In the genomic region with DNA sequence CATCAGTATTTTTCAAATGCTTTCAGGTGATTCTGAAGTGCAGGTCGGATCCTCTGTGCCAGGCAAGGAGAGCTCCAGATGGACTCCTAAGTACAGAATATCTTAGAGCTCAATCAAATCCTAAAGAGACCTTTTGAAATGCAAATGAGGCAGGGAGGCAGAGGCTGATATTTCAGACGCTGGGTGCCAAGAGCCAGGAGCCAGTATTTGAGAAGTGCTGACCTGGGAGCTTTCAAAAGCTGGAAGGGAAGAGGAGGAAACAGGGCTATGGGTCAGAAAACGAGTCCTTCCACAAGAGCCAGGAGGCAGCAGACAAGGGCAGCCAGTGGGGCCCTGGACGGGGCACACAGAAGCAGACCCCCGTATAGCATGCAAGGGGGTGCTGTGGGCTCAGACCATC, we compare ENCODE assay signal across 13 cellular contexts. TPM values are rescaled to one million over a fixed set of nuclear protein-coding genes. Genes with fewer than 3 reads are reported as not detected.
DNase-seq lines count a peak whose midpoint lies in the region; ATAC-seq and TF ChIP-seq lines count a peak whose summit lies in the region.
"Had no signal": no experiment of that assay in that cellular context is flagged by ENCODE, and none has a peak within 500 bp of the region (broad histone marks: within the 10 kb centered on the region; RNA-seq: fewer than 3 reads in every experiment).

No MANE protein-coding gene starts in this region.

- peak overlapping the region; percentile 89 for H3K27ac Mint-ChIP-seq in mesothelial cell of epicardium
- H3K27ac Mint-ChIP-seq: activated CD8-positive, alpha-beta T cell treated with anti-CD3 and anti-CD28 coated beads for 36 hours had no signal

- no peaks in the 10 kb centered on the region for H4K20me1 ChIP-seq in KMS-11 (ENCODE audit: insufficient read depth)

- H3K27me3 ChIP-seq in KMS-11 (ENCODE audit: insufficient read depth, low read depth) (no peaks in the 10 kb centered on the region), adipocyte (replicated peaks; ENCODE audit: control insufficient read depth, insufficient read depth, low read length) (no peaks in the 10 kb centered on the region)
- H3K27me3 ChIP-seq: tibial nerve had no signal

- H3K27ac ChIP-seq in 22Rv1 = peak overlapping the region; percentile 37
- no peak overlapping the region for H3K27ac ChIP-seq in KMS-11

- no peaks in the 10 kb centered on the region for H3K27me3 Mint-ChIP-seq in mesothelial cell of epicardium (ENCODE audit: low read depth)
- H3K27me3 Mint-ChIP-seq: activated CD8-positive, alpha-beta T cell treated with anti-CD3 and anti-CD28 coated beads for 36 hours had no signal

- H3K4me1 Mint-ChIP-seq in mesothelial cell of epicardium = peaks cover 35% of the 10 kb centered on the region
- H3K4me1 Mint-ChIP-seq: immature natural killer cell had no signal

- H3K4me3 ChIP-seq in KMS-11 (IDR thresholded peaks at IDR 0.05; ENCODE audit: insufficient read depth, low read depth, low read length) (no peak overlapping the region), adipocyte (ENCODE audit: low read length) (no peak overlapping the region)
- H3K4me3 ChIP-seq: tibial nerve had no signal

- H3K4me2 ChIP-seq in KMS-11 = peak overlapping the region; percentile 7; the same call in 1 of the 2 replicates

- DNase-seq in adipocyte (ENCODE audit: low read depth) (no peak), mesothelial cell of epicardium (ENCODE audit: low spot score in 2 of 2, unreplicated experiment in 2 of 2) (no peak), AG20443 (ENCODE audit: low spot score) (no peak), SK-N-DZ (ENCODE audit: low spot score) (no peak)
- DNase-seq: activated CD8-positive, alpha-beta T cell treated with anti-CD3 and anti-CD28 coated beads for 36 hours; immature natural killer cell; NCI-H1694 treated with DMSO at 0.1 percent for 48 hours had no signal

- no peak for TF ChIP-seq CTCF in 22Rv1 (IDR thresholded peaks at IDR 0.05)
- TF ChIP-seq CTCF in KMS-11 (conservative IDR thresholded peaks at IDR 0.05; ENCODE audit: low read depth, low read length) = no peak
- TF ChIP-seq CTCF in mesothelial cell of epicardium (IDR thresholded peaks at IDR 0.05; ENCODE audit: unreplicated experiment) = no peak

- no peaks in the 10 kb centered on the region for H3K9me3 Mint-ChIP-seq in mesothelial cell of epicardium
- H3K9me3 Mint-ChIP-seq: activated CD8-positive, alpha-beta T cell treated with anti-CD3 and anti-CD28 coated beads for 36 hours; immature natural killer cell had no signal

- H3K9ac ChIP-seq in KMS-11 = no peak overlapping the region
- peak overlapping the region; percentile 3 for H3K9ac ChIP-seq in adipocyte (ENCODE audit: low read length)

- H3K4me1 ChIP-seq in KMS-11 (ENCODE audit: low read depth, poor library complexity, severe bottlenecking) (peaks cover 14% of the 10 kb centered on the region), adipocyte (ENCODE audit: control insufficient read depth, insufficient read depth, low read length) (peaks cover 32% of the 10 kb centered on the region)

- peaks cover 35% of the 10 kb centered on the region for H3K36me3 Mint-ChIP-seq in mesothelial cell of epicardium

- no peak for ATAC-seq in HG03196 (IDR thresholded peaks at IDR 0.05; ENCODE audit: unreplicated experiment)
- ATAC-seq in GM19324 (IDR thresholded peaks at IDR 0.05; ENCODE audit: low FRiP score, unreplicated experiment) = no peak
- ATAC-seq: activated CD8-positive, alpha-beta T cell treated with anti-CD3 and anti-CD28 coated beads for 36 hours had no signal

- no peaks in the 10 kb centered on the region for H3K79me2 ChIP-seq in KMS-11 (ENCODE audit: insufficient read depth, low read depth)

- H3K4me3 Mint-ChIP-seq in mesothelial cell of epicardium = no peak overlapping the region
- H3K4me3 Mint-ChIP-seq: activated CD8-positive, alpha-beta T cell treated with anti-CD3 and anti-CD28 coated beads for 36 hours; immature natural killer cell had no signal

- H3K9me3 ChIP-seq in adipocyte (ENCODE audit: control insufficient read depth, low read length) = no peaks in the 10 kb centered on the region
- H3K9me3 ChIP-seq: tibial nerve had no signal

- H3K36me3 ChIP-seq in KMS-11 (ENCODE audit: insufficient read depth) = no peaks in the 10 kb centered on the region
- peaks cover 33% of the 10 kb centered on the region for H3K36me3 ChIP-seq in adipocyte (ENCODE audit: control insufficient read depth, insufficient read depth, low read length, severe bottlenecking)

- no peak overlapping the region for H2AFZ ChIP-seq in KMS-11 (ENCODE audit: low read depth)

RNA-seq across cellular contexts. Expression of a gene that starts 46.1 kb away (rescaled TPM):
- 12.2 to 15.1 TPM (median 13.7 TPM) in 3 replicates for total RNA-seq in mesothelial cell of epicardium
- polyA plus RNA-seq in SK-N-DZ (2014; cell fraction: cytosol; rRNA removed) = 108 and 121 TPM in 2 replicates
- 53.8 and 73.5 TPM in 2 replicates for polyA plus RNA-seq in SK-N-DZ (2014; cell fraction: nucleus; rRNA removed)

RNA-seq across cellular contexts. Expression of a gene that starts 56.3 kb away (rescaled TPM):
- 0.29 to 0.64 TPM (median 0.58 TPM) in 3 replicates for total RNA-seq in mesothelial cell of epicardium
- 0.44 and 0.70 TPM in 2 replicates for polyA plus RNA-seq in SK-N-DZ (2014; cell fraction: cytosol; rRNA removed)
- polyA plus RNA-seq in SK-N-DZ (2014; cell fraction: nucleus; rRNA removed) = 0.06 and 0.30 TPM in 2 replicates
- total RNA-seq: activated CD8-positive, alpha-beta T cell treated with anti-CD3 and anti-CD28 coated beads for 36 hours; SK-MEL-5; tibial nerve had no signal
